11 cellular contexts compared by ENCODE assay signal in the genomic region with DNA sequence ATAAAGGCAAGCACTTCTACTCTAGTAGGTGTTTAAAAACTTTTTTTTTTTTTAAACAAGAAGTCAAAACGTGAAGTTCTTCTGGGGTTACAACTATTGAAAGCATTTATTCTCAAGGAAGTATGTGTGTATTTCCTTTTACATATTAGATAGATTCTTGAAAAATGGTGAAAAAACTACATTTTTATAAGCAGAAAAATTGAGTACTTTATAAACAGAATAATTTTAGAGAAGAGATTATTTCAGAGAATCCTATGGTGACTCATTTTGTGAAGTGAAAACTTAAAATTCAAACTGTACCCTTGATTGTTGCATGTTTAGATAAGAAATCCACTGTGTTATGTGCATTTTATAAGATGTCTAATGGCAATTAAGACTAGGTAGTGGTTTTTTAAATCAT. TPM values are rescaled to one million over a fixed set of nuclear protein-coding genes. Genes with fewer than 3 reads are reported as not detected.
A peak's percentile ranks its signal among the peaks of the same experiment; 100 is the strongest.
DNase-seq lines count a peak whose midpoint lies in the region; ATAC-seq, FAIRE-seq and TF ChIP-seq lines count a peak whose summit lies in the region.
"Had no signal": no experiment of that assay in that cellular context is flagged by ENCODE, and none has a peak within 500 bp of the region (broad histone marks: within the 10 kb centered on the region; RNA-seq: fewer than 3 reads in every experiment).

No MANE protein-coding gene starts in this region.

- no peak for TF ChIP-seq POLR2A in H1 (IDR thresholded peaks at IDR 0.05; ENCODE audit: control extremely low read depth in 1 of 2, low read depth in 2 of 2, low read length in 2 of 2)

- H3K23ac ChIP-seq in H1 (ENCODE audit: insufficient read length): no peak overlapping the region

- no peak overlapping the region for H2BK15ac ChIP-seq in H1 (ENCODE audit: low read length)

- no peak for FAIRE-seq in H1 (lab: Jason Lieb, UNC)

- POLR2A ChIA-PET in H1 (lab: Charles Lee; ENCODE audit: partially characterized antibody): interaction anchor here (0.6 to 2.8 kb wide), 10 partner anchors 8 to 339 kb away, joined by 3 to 10 read pairs (median 4); no protein-coding TSS in a partner anchor

- TF ChIP-seq CTCF in BE2C (IDR thresholded peaks at IDR 0.05; ENCODE audit: low read depth, low read length) (no peak), H1 (IDR thresholded peaks at IDR 0.05; ENCODE audit: control extremely low read depth in 1 of 3, insufficient read depth in 1 of 3, low read depth in 1 of 3, low read length in 3 of 3) (no peak), neural cell (IDR thresholded peaks at IDR 0.05; ENCODE audit: poor library complexity, severe bottlenecking) (no peak), mucosa of descending colon (IDR thresholded peaks at IDR 0.05) (no peak)

- H3K4ac ChIP-seq in H1 (replicated peaks; ENCODE audit: insufficient read length, low read depth, low read length): no peak overlapping the region

- H3K4me2 ChIP-seq in H1 (ENCODE audit: insufficient read depth in 1 of 2, low read depth in 2 of 2, low read length in 2 of 2) (peak overlapping the region; percentile 81 to 97), neural cell (ENCODE audit: low read length) (no peak overlapping the region)

- H3K27me3 ChIP-seq in BE2C (no peaks in the 10 kb centered on the region), HUES64 (ENCODE audit: insufficient read depth, low read length) (no peaks in the 10 kb centered on the region), H1 (replicated peaks in 1 of 4; ENCODE audit: control insufficient read depth in 3 of 4, extremely low read depth in 1 of 4, insufficient read depth in 3 of 4, low read length in 3 of 4) (no peaks in the 10 kb centered on the region; a peak in 1 of 7 replicates), neural cell (ENCODE audit: insufficient read depth, low read depth, low read length) (no peaks in the 10 kb centered on the region)

- in situ Hi-C loops in G401 (cut with HindIII; ENCODE audit: low sequenced_read_pairs): no loop called here

- no peak overlapping the region for H2BK20ac ChIP-seq in H1 (ENCODE audit: low read length)

- no peak overlapping the region for H3K18ac ChIP-seq in H1 (ENCODE audit: extremely low read depth, low read length)

- no peak overlapping the region for H2BK12ac ChIP-seq in H1 (ENCODE audit: low read depth, low read length)

- peaks cover 6 to 76% of the 10 kb centered on the region in 2 experiments for H3K79me2 ChIP-seq in H1 (ENCODE audit: control insufficient read depth in 1 of 2, insufficient read depth in 2 of 2, low read length in 2 of 2)
- peaks cover 20% of the 10 kb centered on the region for H3K79me2 ChIP-seq in neural cell (replicated peaks; ENCODE audit: insufficient read depth, low read length)

- no peaks in the 10 kb centered on the region for H3F3A ChIP-seq in neural cell (ENCODE audit: insufficient read depth, low read length, poor library complexity, severe bottlenecking)

- H2BK120ac ChIP-seq in H1 (replicated peaks; ENCODE audit: low read depth, low read length): no peak overlapping the region

- no peak overlapping the region for H4K91ac ChIP-seq in H1 (replicated peaks; ENCODE audit: insufficient read length, low read length)

- no peak overlapping the region for H4K8ac ChIP-seq in H1 (ENCODE audit: extremely low read depth, insufficient read depth, low read length)

- no CpG with 5 or more reads among the region's 1 CpG for WGBS in HUES64
- WGBS in H1 (ENCODE audit: extremely low coverage in 1 of 2, insufficient coverage in 1 of 2, insufficient read length in 1 of 2, insufficient replicate concordance in 2 of 2, low coverage in 1 of 2, low lambda C conversion rate in 2 of 2, missing lambda C conversion rate in 1 of 2), 2 experiments: 33% methylated on average over 1 of the region's 1 CpG; no CpG with 5 or more reads in 1 of the 2 experiments

- no peak overlapping the region for H2BK5ac ChIP-seq in H1 (ENCODE audit: low read depth, low read length)

- H3K36me3 ChIP-seq in BE2C (peaks cover 11% of the 10 kb centered on the region), HUES64 (ENCODE audit: insufficient read depth, low read length) (no peaks in the 10 kb centered on the region; the same call in 1 of the 2 replicates), H1 (ENCODE audit: control insufficient read depth in 2 of 4, insufficient read depth in 4 of 4, low read length in 3 of 4) (no peaks in the 10 kb centered on the region), neural cell (ENCODE audit: insufficient read depth, low read length) (no peaks in the 10 kb centered on the region), mucosa of descending colon (ENCODE audit: low read depth) (no peaks in the 10 kb centered on the region)

- no peak overlapping the region for H2AK5ac ChIP-seq in H1 (ENCODE audit: low read depth, low read length)

- no peaks in the 10 kb centered on the region for H3K9me3 ChIP-seq in BE2C
- no peaks in the 10 kb centered on the region for H3K9me3 ChIP-seq in HUES64 (ENCODE audit: insufficient read depth, low read depth, low read length)
- H3K9me3 ChIP-seq in H1 (ENCODE audit: insufficient read depth in 2 of 2, low read depth in 1 of 2, low read length in 1 of 2): no peaks in the 10 kb centered on the region
- H3K9me3 ChIP-seq in neural cell (ENCODE audit: low read length): no peaks in the 10 kb centered on the region
- H3K9me3 ChIP-seq in mucosa of descending colon: no peaks in the 10 kb centered on the region

- no peak overlapping the region for H4K5ac ChIP-seq in H1 (ENCODE audit: insufficient read length, low read depth, low read length)

- H3K4me1 ChIP-seq in BE2C (peaks cover 4% of the 10 kb centered on the region), HUES64 (ENCODE audit: insufficient read depth, low read length) (peaks cover 27% of the 10 kb centered on the region), H1 (replicated peaks in 1 of 4; ENCODE audit: control insufficient read depth in 3 of 4, insufficient read depth in 4 of 4, low read length in 3 of 4) (peaks cover 0 to 4% (median 2%) of the 10 kb centered on the region in 4 experiments; a peak in 4 of 7 replicates), mucosa of descending colon (ENCODE audit: low read depth) (peaks cover 18% of the 10 kb centered on the region)

- CTCF ChIA-PET in H1 (lab: Charles Lee; ENCODE audit: partially characterized antibody): interaction anchor here (0.6 to 3.5 kb wide), 5 partner anchors 24 to 94 kb away, joined by 3 to 19 read pairs (median 4); no protein-coding TSS in a partner anchor

- H3K9ac ChIP-seq in HUES64 (ENCODE audit: low read depth, low read length) (peak overlapping the region; percentile 34; the same call in 1 of the 2 replicates), H1 (replicated peaks in 1 of 4; ENCODE audit: extremely low read depth in 1 of 4, low read depth in 3 of 4, low read length in 3 of 4) (no peak overlapping the region), neural cell (ENCODE audit: low read length) (no peak overlapping the region)

- H3K14ac ChIP-seq in H1 (ENCODE audit: insufficient read length): no peak overlapping the region

- no peak overlapping the region for H3K56ac ChIP-seq in H1 (replicated peaks; ENCODE audit: insufficient read length, low read depth, low read length)

- H3K4me3 ChIP-seq in BE2C (ENCODE audit: low read depth, low read length) (peak overlapping the region; percentile 92), HUES64 (ENCODE audit: low read length) (peak overlapping the region; percentile 77), H1 (ENCODE audit: extremely low read depth in 1 of 4, insufficient read depth in 2 of 4, low read depth in 3 of 4, low read length in 4 of 4) (peak overlapping the region; percentile 4 to 93 (median 50); a peak in 5 of 8 replicates), neural cell (ENCODE audit: low read length) (peak overlapping the region; percentile 93), mucosa of descending colon (no peak overlapping the region)

- TF ChIP-seq RAD21 in H1 (IDR thresholded peaks at IDR 0.05 in 1 of 2, conservative IDR thresholded peaks at IDR 0.05 in 1 of 2; ENCODE audit: low read depth in 2 of 2, low read length in 2 of 2): no peak
- TF ChIP-seq RAD21 in neural cell (conservative IDR thresholded peaks at IDR 0.05): no peak

- H3K79me1 ChIP-seq in H1 (ENCODE audit: low read depth, low read length): no peaks in the 10 kb centered on the region; the same call in 1 of the 2 replicates

- TF ChIP-seq EP300 in H1 (IDR thresholded peaks at IDR 0.05; ENCODE audit: borderline replicate concordance in 1 of 2, low read depth in 2 of 2, low read length in 2 of 2) (no peak), neural cell (conservative IDR thresholded peaks at IDR 0.05; ENCODE audit: poor library complexity, severe bottlenecking) (no peak)

- intact Hi-C loops in mucosa of descending colon (cut with DNase I, micrococcal nuclease) (no loop called here), posterior vena cava (cut with DNase I) (no loop called here)

- ATAC-seq in mucosa of descending colon: no peak

- no peaks in the 10 kb centered on the region for H4K20me1 ChIP-seq in H1 (replicated peaks in 1 of 2; ENCODE audit: control insufficient read depth in 1 of 2, insufficient read depth in 2 of 2, low read length in 2 of 2)
- H4K20me1 ChIP-seq in neural cell (ENCODE audit: insufficient read depth): no peaks in the 10 kb centered on the region

- no peak for DNase-seq in BE2C
- DNase-seq in H1 (ENCODE audit: low read depth in 1 of 2, low spot score in 2 of 2): no peak
- no peak for DNase-seq in mucosa of descending colon
- DNase-seq in posterior vena cava (ENCODE audit: low spot score): no peak
- DNase-seq in cerebellar nuclear complex (lab: John Stamatoyannopoulos, UW): no peak
- no peak for DNase-seq in G401 (ENCODE audit: low spot score)
- DNase-seq: activated B cell treated with CpG ODN at 0.5 μM for 24 hours, NCI-H187 treated with DMSO at 0.1 percent for 48 hours had no signal

- H3K27ac ChIP-seq in HUES64 (ENCODE audit: low read depth, low read length): peak overlapping the region; percentile 24; the same call in 1 of the 2 replicates
- H3K27ac ChIP-seq in H1 (ENCODE audit: low read depth, low read length): no peak overlapping the region
- no peak overlapping the region for H3K27ac ChIP-seq in neural cell (ENCODE audit: low read length)
- H3K27ac ChIP-seq: C4-2B had no signal

- no peak overlapping the region for H2AFZ ChIP-seq in H1 (ENCODE audit: low read length)
- no peak overlapping the region for H2AFZ ChIP-seq in neural cell (ENCODE audit: low read depth, low read length)

- no peaks in the 10 kb centered on the region for H3K9me2 ChIP-seq in neural cell (ENCODE audit: insufficient read depth, low read length)

- no peaks in the 10 kb centered on the region for H3K23me2 ChIP-seq in H1 (ENCODE audit: low read depth, low read length)

RNA-seq across cellular contexts. Expression of gene EML4, which starts 2.9 kb away (rescaled TPM):
- 128 TPM for polyA plus RNA-seq in BE2C (2012; ENCODE audit: insufficient read depth, insufficient read length, low read depth)
- polyA plus RNA-seq in HUES64 (2013, experiment 1 of 2): 55.1 TPM
- 60.3 TPM for polyA plus RNA-seq in HUES64 (2013, experiment 2 of 2)
- total RNA-seq in H1 (2021; fragmentation: NEBNext Ultra II Directional; extraction: Animal tissue kit (Norgen Biotek cat#: 25700)): 99.4 and 104 TPM in 2 replicates
- 32.5 and 50.1 TPM in 2 replicates for polyA plus RNA-seq in H1 (2011; rRNA removed)
- polyA plus RNA-seq in H1 (2011; cell fraction: cytosol; rRNA removed): 57.1 TPM
- 40.2 TPM for polyA plus RNA-seq in H1 (2011; cell fraction: nucleus; rRNA removed)
- 45.0 to 64.5 TPM (median 52.5 TPM) in 4 replicates for polyA plus RNA-seq in H1 (2012, experiment 1 of 2)
- 3.5 TPM for polyA plus RNA-seq in H1 (2012, experiment 2 of 2)
- polyA plus RNA-seq in H1 (2013, experiment 1 of 2): 57.5 TPM
- polyA plus RNA-seq in H1 (2013, experiment 2 of 2): 54.2 TPM
- 111 and 154 TPM in 2 replicates for polyA minus RNA-seq in H1 (2011; rRNA and poly(A)+ RNA removed)
- 50.1 TPM for polyA minus RNA-seq in H1 (2011; cell fraction: cytosol; rRNA and poly(A)+ RNA removed)
- 101 TPM for polyA minus RNA-seq in H1 (2011; cell fraction: nucleus; rRNA and poly(A)+ RNA removed)
- 30.8 and 33.9 TPM in 2 replicates for polyA plus RNA-seq in neural cell
- 55.1 and 60.4 TPM in 2 replicates for polyA minus RNA-seq in neural cell
- 10 to 100 TPM; 47.9 to 88.3 (median 66.3) TPM for total RNA-seq in mucosa of descending colon
- 10 to 100 TPM; 33.9 to 36.6 TPM for total RNA-seq in posterior vena cava
- 116 and 156 TPM in 2 replicates for total RNA-seq in G401 (2014; rRNA removed; shearing (Covaris generic))
